Comparison of ENCODE assay signal across 3 cellular contexts in the genomic region with DNA sequence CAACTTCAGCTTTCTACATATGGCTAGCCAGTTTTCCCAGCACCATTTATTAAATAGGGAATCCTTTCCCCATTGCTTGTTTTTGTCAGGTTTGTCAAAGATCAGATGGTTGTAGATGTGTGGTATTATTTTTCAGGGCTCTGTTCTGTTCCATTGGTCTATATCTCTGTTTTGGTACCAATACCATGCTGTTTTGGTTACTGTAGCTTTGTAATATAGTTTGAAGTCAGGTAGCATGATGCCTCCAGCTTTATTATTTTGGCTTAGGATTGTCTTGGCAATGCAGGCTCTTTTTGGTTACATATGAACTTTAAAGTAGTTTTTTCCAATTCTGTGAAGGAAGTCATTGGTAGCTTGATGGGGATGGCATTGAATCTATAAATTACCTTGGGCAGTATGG.
TF ChIP-seq lines count a peak whose summit lies in the region.

No MANE protein-coding gene starts in this region.

TF ChIP-seq in HEK293, 187 proteins besides CTCF, POLR2A, EP300 and RAD21:
- TF ChIP-seq, protein P1, sequence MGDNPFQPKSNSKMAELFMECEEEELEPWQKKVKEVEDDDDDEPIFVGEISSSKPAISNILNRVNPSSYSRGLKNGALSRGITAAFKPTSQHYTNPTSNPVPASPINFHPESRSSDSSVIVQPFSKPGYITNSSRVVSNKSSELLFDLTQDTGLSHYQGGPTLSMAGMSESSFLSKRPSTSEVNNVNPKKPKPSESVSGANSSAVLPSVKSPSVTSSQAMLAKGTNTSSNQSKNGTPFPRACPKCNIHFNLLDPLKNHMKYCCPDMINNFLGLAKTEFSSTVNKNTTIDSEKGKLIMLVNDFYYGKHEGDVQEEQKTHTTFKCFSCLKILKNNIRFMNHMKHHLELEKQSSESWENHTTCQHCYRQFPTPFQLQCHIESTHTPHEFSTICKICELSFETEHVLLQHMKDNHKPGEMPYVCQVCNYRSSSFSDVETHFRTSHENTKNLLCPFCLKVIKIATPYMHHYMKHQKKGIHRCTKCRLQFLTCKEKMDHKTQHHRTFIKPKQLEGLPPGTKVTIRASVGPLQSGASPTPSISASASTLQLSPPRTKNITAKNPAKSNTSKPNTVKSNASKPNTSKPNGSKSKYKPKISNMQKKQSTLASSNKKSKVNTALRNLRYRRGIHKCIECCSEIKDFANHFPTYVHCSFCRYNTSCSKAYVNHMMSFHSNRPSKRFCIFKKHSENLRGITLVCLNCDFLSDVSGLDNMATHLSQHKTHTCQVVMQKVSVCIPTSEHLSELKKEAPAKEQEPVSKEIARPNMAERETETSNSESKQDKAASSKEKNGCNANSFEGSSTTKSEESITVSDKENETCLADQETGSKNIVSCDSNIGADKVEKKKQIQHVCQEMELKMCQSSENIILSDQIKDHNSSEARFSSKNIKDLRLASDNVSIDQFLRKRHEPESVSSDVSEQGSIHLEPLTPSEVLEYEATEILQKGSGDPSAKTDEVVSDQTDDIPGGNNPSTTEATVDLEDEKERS (tag by site-specific recombination; IDR thresholded peaks at IDR 0.05) = peak; percentile 89

TF ChIP-seq in K562, 482 proteins besides CTCF, POLR2A, EP300 and RAD21:
- TF ChIP-seq BCOR (IDR thresholded peaks at IDR 0.05) = peak; percentile 50; the same call in 1 of the 2 replicates

TF ChIP-seq in HepG2, 621 proteins besides CTCF, POLR2A, EP300 and RAD21:
- peak; percentile 59; the same call in 1 of the 2 replicates for TF ChIP-seq ZMYM3 (CRISPR knock-in tag; IDR thresholded peaks at IDR 0.05)
